ENCODE assay signal across 15 cellular contexts in genomic region chr3:18393906-18394305, GRCh38. TPM values are rescaled to one million over a fixed set of nuclear protein-coding genes. Genes with fewer than 3 reads are reported as not detected.
DNase-seq lines count a peak whose midpoint lies in the region; ATAC-seq and TF ChIP-seq lines count a peak whose summit lies in the region.
"Had no signal": no experiment of that assay in that cellular context is flagged by ENCODE, and none has a peak within 500 bp of the region (broad histone marks: within the 10 kb centered on the region; RNA-seq: fewer than 3 reads in every experiment).

No MANE protein-coding gene starts in this region.

- TF ChIP-seq CTCF in RWPE1 (conservative IDR thresholded peaks at IDR 0.05; ENCODE audit: low read depth), result no peak
- TF ChIP-seq CTCF in cardiac fibroblast (IDR thresholded peaks at IDR 0.05; ENCODE audit: low read depth, low read length), result no peak
- no peak for TF ChIP-seq CTCF in glutamatergic neuron (IDR thresholded peaks at IDR 0.05; ENCODE audit: partially characterized antibody, unreplicated experiment)

- POLR2A ChIA-PET in RWPE1 (lab: Yijun Ruan, JAX; ENCODE audit: low non-redundant PET), result no interaction called here

- peak overlapping the region; percentile 92 for H3K27ac Mint-ChIP-seq in activated T-cell treated with anti-CD3 and anti-CD28 coated beads, Interleukin-2, amount 50 U/mL, for 72 hours
- H3K27ac Mint-ChIP-seq in glutamatergic neuron (ENCODE audit: unreplicated experiment), result no peak overlapping the region

- H3K9me3 Mint-ChIP-seq in activated T-cell treated with anti-CD3 and anti-CD28 coated beads, Interleukin-2, amount 50 U/mL, for 72 hours, result no peaks in the 10 kb centered on the region
- no peaks in the 10 kb centered on the region for H3K9me3 Mint-ChIP-seq in glutamatergic neuron (ENCODE audit: unreplicated experiment)
- H3K9me3 Mint-ChIP-seq: H9 had no signal

- DNase-seq in activated T-cell treated with anti-CD3 and anti-CD28 coated beads, Interleukin-2, amount 50 U/mL, for 72 hours, result no peak
- no peak for DNase-seq in activated T-cell treated with anti-CD3 and anti-CD28 coated beads, Interleukin-2, amount 50 U/mL, for 1 hour
- DNase-seq in RWPE1 (ENCODE audit: low spot score) (peak; percentile 1), cardiac fibroblast (ENCODE audit: low read depth in 2 of 2) (peak; percentile 46 to 57), pulmonary artery endothelial cell (ENCODE audit: low read depth, low spot score) (peak; percentile 2), NCI-H1436 treated with DMSO at 0.1 percent for 48 hours (lab: John Stamatoyannopoulos, UW) (no peak), NCI-H226 (no peak), glutamatergic neuron (no peak)
- DNase-seq: activated CD8-positive, alpha-beta memory T cell treated with anti-CD3 and anti-CD28 coated beads, Interleukin-2, amount 50 U/mL, for 4 hours; DMS 273 treated with DMSO at 0.1 percent for 48 hours; H9; NCI-H2029; Right ventricle myocardium superior had no signal

- ATAC-seq in activated T-cell treated with anti-CD3 and anti-CD28 coated beads, Interleukin-2, amount 50 U/mL, for 72 hours (replicated peaks in 1 of 2), result peak; percentile 3 to 10

- no peak overlapping the region for H3K4me3 ChIP-seq in cardiac fibroblast (replicated peaks in 1 of 2; ENCODE audit: low read depth in 2 of 2, low read length in 2 of 2)
- H3K4me3 ChIP-seq: ascending aorta, tibial nerve had no signal

- H3K27ac ChIP-seq in RWPE1, result no peak overlapping the region
- H3K27ac ChIP-seq: ascending aorta, tibial nerve had no signal

- peaks cover 18 to 67% of the 10 kb centered on the region in 2 donors for H3K36me3 Mint-ChIP-seq in activated T-cell treated with anti-CD3 and anti-CD28 coated beads, Interleukin-2, amount 50 U/mL, for 72 hours (ENCODE audit: insufficient read depth in 2 of 2)
- no peaks in the 10 kb centered on the region for H3K36me3 Mint-ChIP-seq in glutamatergic neuron (ENCODE audit: unreplicated experiment)

- H3K4me1 Mint-ChIP-seq in activated T-cell treated with anti-CD3 and anti-CD28 coated beads, Interleukin-2, amount 50 U/mL, for 72 hours (ENCODE audit: low read depth), result peaks cover 88% of the 10 kb centered on the region
- H3K4me1 Mint-ChIP-seq in glutamatergic neuron (ENCODE audit: low read depth, unreplicated experiment), result peaks cover 7% of the 10 kb centered on the region

- H3K27me3 Mint-ChIP-seq in activated T-cell treated with anti-CD3 and anti-CD28 coated beads, Interleukin-2, amount 50 U/mL, for 72 hours (ENCODE audit: low read depth), result no peaks in the 10 kb centered on the region
- no peaks in the 10 kb centered on the region for H3K27me3 Mint-ChIP-seq in glutamatergic neuron (ENCODE audit: unreplicated experiment)

- H3K4me3 Mint-ChIP-seq in activated T-cell treated with anti-CD3 and anti-CD28 coated beads, Interleukin-2, amount 50 U/mL, for 72 hours, result peak overlapping the region; percentile 33 to 75
- no peak overlapping the region for H3K4me3 Mint-ChIP-seq in glutamatergic neuron (ENCODE audit: unreplicated experiment)
- H3K4me3 Mint-ChIP-seq: H9 had no signal

- CTCF ChIA-PET in RWPE1 (lab: Yijun Ruan, JAX), result interaction anchor here (0.7 kb wide), 1 partner anchor 480 kb away, joined by 3 read pairs; no protein-coding TSS in a partner anchor

RNA-seq across cellular contexts. Expression of gene SATB1, which starts 31.2 kb away (rescaled TPM):
- 100 to 1,000 TPM; 716 to 962 TPM for total RNA-seq in activated T-cell treated with anti-CD3 and anti-CD28 coated beads, Interleukin-2, amount 50 U/mL, for 72 hours
- total RNA-seq in pulmonary artery endothelial cell (7.0 and 17.5 TPM in 2 replicates), glutamatergic neuron (ENCODE audit: unreplicated experiment) (80.5 TPM)

Comparison
In these comparisons a context has a peak if more than half of its experiments do, and no peak if none do; other contexts are left out.
1. DNase-seq: peak in RWPE1 (single experiment), cardiac fibroblast (2 of 2) and pulmonary artery endothelial cell (single experiment); none in activated T-cell treated with anti-CD3 and anti-CD28 coated beads, Interleukin-2, amount 50 U/mL, for 72 hours (0 of 2), activated T-cell treated with anti-CD3 and anti-CD28 coated beads, Interleukin-2, amount 50 U/mL, for 1 hour (single experiment), NCI-H1436 treated with DMSO at 0.1 percent for 48 hours (single experiment), NCI-H226 (single experiment) and glutamatergic neuron (single experiment).